1 cellular context compared by ENCODE assay signal in the genomic region with DNA sequence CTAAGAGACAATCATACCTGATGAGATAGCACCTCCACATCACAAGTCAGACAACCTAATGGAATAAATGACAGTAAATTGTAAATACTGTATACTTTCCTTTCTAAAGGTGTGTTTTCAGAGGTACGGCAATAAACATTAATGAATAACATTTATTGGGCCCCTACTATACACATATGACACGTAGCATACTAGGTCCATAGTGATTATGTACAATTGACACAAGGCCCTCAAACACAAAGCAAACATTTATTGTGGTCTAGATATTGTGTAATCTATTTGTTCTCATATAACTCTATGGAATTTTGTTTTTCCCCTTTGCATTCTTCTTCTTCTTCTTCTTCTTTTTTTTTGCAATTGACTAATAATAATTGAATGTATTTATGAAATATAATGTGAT.
TF ChIP-seq lines count a peak whose summit lies in the region.

No MANE protein-coding gene starts in this region.

TF ChIP-seq in HepG2, 621 proteins besides CTCF, POLR2A, EP300 and RAD21 (continued from another document and continues in another):
- TF ChIP-seq SP140L (CRISPR knock-in tag; IDR thresholded peaks at IDR 0.05; ENCODE audit: borderline replicate concordance) (no peak), CBX5 (CRISPR knock-in tag; IDR thresholded peaks at IDR 0.05; ENCODE audit: borderline replicate concordance) (no peak), PCBP2 (optimal IDR thresholded peaks at IDR 0.05; ENCODE audit: low read depth, low read length, poor library complexity, severe bottlenecking) (no peak), RXRB (CRISPR knock-in tag; IDR thresholded peaks at IDR 0.05; ENCODE audit: borderline replicate concordance) (peak; percentile 54; the same call in 1 of the 2 replicates), SMYD3 (CRISPR knock-in tag; IDR thresholded peaks at IDR 0.05) (no peak), GTF3A (CRISPR knock-in tag; conservative IDR thresholded peaks at IDR 0.05) (no peak), GATA4 (IDR thresholded peaks at IDR 0.05; ENCODE audit: borderline replicate concordance, low read depth) (no peak), ZNF589 (CRISPR knock-in tag; conservative IDR thresholded peaks at IDR 0.05) (no peak), XBP1 (CRISPR knock-in tag; IDR thresholded peaks at IDR 0.05) (no peak), ZNF414 (CRISPR knock-in tag; IDR thresholded peaks at IDR 0.05) (no peak), ZNF687 (CRISPR knock-in tag; IDR thresholded peaks at IDR 0.05) (no peak), SRSF1 (optimal IDR thresholded peaks at IDR 0.05; ENCODE audit: low read depth, low read length) (no peak), MTA1 (CRISPR knock-in tag; IDR thresholded peaks at IDR 0.05; ENCODE audit: borderline replicate concordance) (no peak), KLF9 (CRISPR knock-in tag; IDR thresholded peaks at IDR 0.05; ENCODE audit: low read depth) (no peak), IRF9 (CRISPR knock-in tag; IDR thresholded peaks at IDR 0.05; ENCODE audit: borderline replicate concordance) (no peak), TRIM24 (CRISPR knock-in tag; IDR thresholded peaks at IDR 0.05) (no peak), HOXA9 (CRISPR knock-in tag; IDR thresholded peaks at IDR 0.05; ENCODE audit: borderline replicate concordance) (no peak), SOX13 (IDR thresholded peaks at IDR 0.05) (no peak), SOX13 (CRISPR knock-in tag; conservative IDR thresholded peaks at IDR 0.05 in 1 of 2, IDR thresholded peaks at IDR 0.05 in 1 of 2) (peak in 1 of 2 experiments; percentile 88; a peak in 2 of 4 replicates), TBX3 (IDR thresholded peaks at IDR 0.05; ENCODE audit: borderline replicate concordance) (peak; percentile 49; the same call in 1 of the 2 replicates), ARID5B (CRISPR knock-in tag; IDR thresholded peaks at IDR 0.05) (peak; percentile 92), NCOA2 (CRISPR knock-in tag; IDR thresholded peaks at IDR 0.05) (peak; percentile 61; the same call in 1 of the 2 replicates), IKZF4 (CRISPR knock-in tag; IDR thresholded peaks at IDR 0.05; ENCODE audit: borderline replicate concordance, low read depth, not compliant biosample characterization) (no peak), IKZF5 (CRISPR knock-in tag; IDR thresholded peaks at IDR 0.05) (no peak), DR1 (CRISPR knock-in tag; IDR thresholded peaks at IDR 0.05) (no peak), FOXP1 (IDR thresholded peaks at IDR 0.05) (no peak), FOXP1 (CRISPR knock-in tag; IDR thresholded peaks at IDR 0.05) (peak; percentile 84), STAT6 (CRISPR knock-in tag; IDR thresholded peaks at IDR 0.05; ENCODE audit: borderline replicate concordance) (no peak), HMG20A (CRISPR knock-in tag; IDR thresholded peaks at IDR 0.05; ENCODE audit: borderline replicate concordance) (peak; percentile 50; the same call in 1 of the 2 replicates), NCOR1 (IDR thresholded peaks at IDR 0.05; ENCODE audit: borderline replicate concordance, low read length) (peak; percentile 34; the same call in 1 of the 2 replicates), FOXO1 (CRISPR knock-in tag; IDR thresholded peaks at IDR 0.05) (peak; percentile 20; the same call in 1 of the 2 replicates)
- TF ChIP-seq, protein P1, sequence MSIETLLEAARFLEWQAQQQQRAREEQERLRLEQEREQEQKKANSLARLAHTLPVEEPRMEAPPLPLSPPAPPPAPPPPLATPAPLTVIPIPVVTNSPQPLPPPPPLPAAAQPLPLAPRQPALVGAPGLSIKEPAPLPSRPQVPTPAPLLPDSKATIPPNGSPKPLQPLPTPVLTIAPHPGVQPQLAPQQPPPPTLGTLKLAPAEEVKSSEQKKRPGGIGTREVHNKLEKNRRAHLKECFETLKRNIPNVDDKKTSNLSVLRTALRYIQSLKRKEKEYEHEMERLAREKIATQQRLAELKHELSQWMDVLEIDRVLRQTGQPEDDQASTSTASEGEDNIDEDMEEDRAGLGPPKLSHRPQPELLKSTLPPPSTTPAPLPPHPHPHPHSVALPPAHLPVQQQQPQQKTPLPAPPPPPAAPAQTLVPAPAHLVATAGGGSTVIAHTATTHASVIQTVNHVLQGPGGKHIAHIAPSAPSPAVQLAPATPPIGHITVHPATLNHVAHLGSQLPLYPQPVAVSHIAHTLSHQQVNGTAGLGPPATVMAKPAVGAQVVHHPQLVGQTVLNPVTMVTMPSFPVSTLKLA (IDR thresholded peaks at IDR 0.05), result no peak
- TF ChIP-seq, protein P2, sequence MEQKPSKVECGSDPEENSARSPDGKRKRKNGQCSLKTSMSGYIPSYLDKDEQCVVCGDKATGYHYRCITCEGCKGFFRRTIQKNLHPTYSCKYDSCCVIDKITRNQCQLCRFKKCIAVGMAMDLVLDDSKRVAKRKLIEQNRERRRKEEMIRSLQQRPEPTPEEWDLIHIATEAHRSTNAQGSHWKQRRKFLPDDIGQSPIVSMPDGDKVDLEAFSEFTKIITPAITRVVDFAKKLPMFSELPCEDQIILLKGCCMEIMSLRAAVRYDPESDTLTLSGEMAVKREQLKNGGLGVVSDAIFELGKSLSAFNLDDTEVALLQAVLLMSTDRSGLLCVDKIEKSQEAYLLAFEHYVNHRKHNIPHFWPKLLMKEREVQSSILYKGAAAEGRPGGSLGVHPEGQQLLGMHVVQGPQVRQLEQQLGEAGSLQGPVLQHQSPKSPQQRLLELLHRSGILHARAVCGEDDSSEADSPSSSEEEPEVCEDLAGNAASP (CRISPR knock-in tag; IDR thresholded peaks at IDR 0.05; ENCODE audit: borderline replicate concordance), result no peak
- TF ChIP-seq, protein P3, sequence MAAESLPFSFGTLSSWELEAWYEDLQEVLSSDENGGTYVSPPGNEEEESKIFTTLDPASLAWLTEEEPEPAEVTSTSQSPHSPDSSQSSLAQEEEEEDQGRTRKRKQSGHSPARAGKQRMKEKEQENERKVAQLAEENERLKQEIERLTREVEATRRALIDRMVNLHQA (CRISPR knock-in tag; IDR thresholded peaks at IDR 0.05), result no peak
- TF ChIP-seq, protein P4, sequence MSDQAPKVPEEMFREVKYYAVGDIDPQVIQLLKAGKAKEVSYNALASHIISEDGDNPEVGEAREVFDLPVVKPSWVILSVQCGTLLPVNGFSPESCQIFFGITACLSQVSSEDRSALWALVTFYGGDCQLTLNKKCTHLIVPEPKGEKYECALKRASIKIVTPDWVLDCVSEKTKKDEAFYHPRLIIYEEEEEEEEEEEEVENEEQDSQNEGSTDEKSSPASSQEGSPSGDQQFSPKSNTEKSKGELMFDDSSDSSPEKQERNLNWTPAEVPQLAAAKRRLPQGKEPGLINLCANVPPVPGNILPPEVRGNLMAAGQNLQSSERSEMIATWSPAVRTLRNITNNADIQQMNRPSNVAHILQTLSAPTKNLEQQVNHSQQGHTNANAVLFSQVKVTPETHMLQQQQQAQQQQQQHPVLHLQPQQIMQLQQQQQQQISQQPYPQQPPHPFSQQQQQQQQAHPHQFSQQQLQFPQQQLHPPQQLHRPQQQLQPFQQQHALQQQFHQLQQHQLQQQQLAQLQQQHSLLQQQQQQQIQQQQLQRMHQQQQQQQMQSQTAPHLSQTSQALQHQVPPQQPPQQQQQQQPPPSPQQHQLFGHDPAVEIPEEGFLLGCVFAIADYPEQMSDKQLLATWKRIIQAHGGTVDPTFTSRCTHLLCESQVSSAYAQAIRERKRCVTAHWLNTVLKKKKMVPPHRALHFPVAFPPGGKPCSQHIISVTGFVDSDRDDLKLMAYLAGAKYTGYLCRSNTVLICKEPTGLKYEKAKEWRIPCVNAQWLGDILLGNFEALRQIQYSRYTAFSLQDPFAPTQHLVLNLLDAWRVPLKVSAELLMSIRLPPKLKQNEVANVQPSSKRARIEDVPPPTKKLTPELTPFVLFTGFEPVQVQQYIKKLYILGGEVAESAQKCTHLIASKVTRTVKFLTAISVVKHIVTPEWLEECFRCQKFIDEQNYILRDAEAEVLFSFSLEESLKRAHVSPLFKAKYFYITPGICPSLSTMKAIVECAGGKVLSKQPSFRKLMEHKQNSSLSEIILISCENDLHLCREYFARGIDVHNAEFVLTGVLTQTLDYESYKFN (CRISPR knock-in tag; conservative IDR thresholded peaks at IDR 0.05), result peak; percentile 60
